ENCODE assay signal across 8 cellular contexts in genomic region chrX:125203737-125204578, GRCh38.
DNase-seq lines count a peak whose midpoint lies in the region; ATAC-seq and TF ChIP-seq lines count a peak whose summit lies in the region.

No MANE protein-coding gene starts in this region.

- no peaks in the 10 kb centered on the region for H3K36me3 Mint-ChIP-seq in activated T-cell treated with anti-CD3 and anti-CD28 coated beads, Interleukin-2, amount 50 U/mL, for 24 hours (ENCODE audit: low read depth)
- H3K36me3 Mint-ChIP-seq in activated CD8-positive, alpha-beta T cell treated with anti-CD3 and anti-CD28 coated beads, Interleukin-2, amount 10 ng/mL, durations not matched to agents 7 days and 5 days (ENCODE audit: low read depth): no peaks in the 10 kb centered on the region

- H3K4me1 Mint-ChIP-seq in activated T-cell treated with anti-CD3 and anti-CD28 coated beads, Interleukin-2, amount 50 U/mL, for 24 hours (ENCODE audit: low read depth): peaks cover 19% of the 10 kb centered on the region
- peaks cover 18% of the 10 kb centered on the region for H3K4me1 Mint-ChIP-seq in activated CD8-positive, alpha-beta T cell treated with anti-CD3 and anti-CD28 coated beads, Interleukin-2, amount 10 ng/mL, durations not matched to agents 7 days and 5 days (ENCODE audit: low read depth)

- DNase-seq in activated T-cell treated with anti-CD3 and anti-CD28 coated beads, Interleukin-2, amount 50 U/mL, for 24 hours: peak; percentile 38
- no peak for DNase-seq in activated T-cell treated with anti-CD3 and anti-CD28 coated beads, Interleukin-2, amount 50 U/mL, for 1 hour
- peak; percentile 23 for DNase-seq in activated CD8-positive, alpha-beta T cell treated with anti-CD3 and anti-CD28 coated beads, Interleukin-2, amount 10 ng/mL, durations not matched to agents 7 days and 5 days
- DNase-seq in heart right ventricle (peak; percentile 4 to 17), posterior vena cava (ENCODE audit: low spot score) (peak; percentile 79), DMS114 treated with DMSO at 0.1 percent for 48 hours (lab: John Stamatoyannopoulos, UW; ENCODE audit: unreplicated experiment) (no peak)

- TF ChIP-seq CTCF in heart right ventricle (IDR thresholded peaks at IDR 0.05): no peak

- WGBS in heart right ventricle, 2 donors: 0 to 1% methylated on average over 49 to 60 of the region's 63 CpGs

- peak overlapping the region; percentile 68 for H3K4me3 Mint-ChIP-seq in activated T-cell treated with anti-CD3 and anti-CD28 coated beads, Interleukin-2, amount 50 U/mL, for 24 hours
- H3K4me3 Mint-ChIP-seq in activated CD8-positive, alpha-beta T cell treated with anti-CD3 and anti-CD28 coated beads, Interleukin-2, amount 10 ng/mL, durations not matched to agents 7 days and 5 days: peak overlapping the region; percentile 65

- peaks cover 60% of the 10 kb centered on the region for H3K27me3 Mint-ChIP-seq in activated T-cell treated with anti-CD3 and anti-CD28 coated beads, Interleukin-2, amount 50 U/mL, for 24 hours
- H3K27me3 Mint-ChIP-seq in activated CD8-positive, alpha-beta T cell treated with anti-CD3 and anti-CD28 coated beads, Interleukin-2, amount 10 ng/mL, durations not matched to agents 7 days and 5 days (ENCODE audit: low read depth): peaks cover 36% of the 10 kb centered on the region

- no peaks in the 10 kb centered on the region for H3K9me3 Mint-ChIP-seq in activated T-cell treated with anti-CD3 and anti-CD28 coated beads, Interleukin-2, amount 50 U/mL, for 24 hours
- no peaks in the 10 kb centered on the region for H3K9me3 Mint-ChIP-seq in activated CD8-positive, alpha-beta T cell treated with anti-CD3 and anti-CD28 coated beads, Interleukin-2, amount 10 ng/mL, durations not matched to agents 7 days and 5 days (ENCODE audit: insufficient read depth)

- H3K27ac Mint-ChIP-seq in activated T-cell treated with anti-CD3 and anti-CD28 coated beads, Interleukin-2, amount 50 U/mL, for 24 hours: no peak overlapping the region
- no peak overlapping the region for H3K27ac Mint-ChIP-seq in activated CD8-positive, alpha-beta T cell treated with anti-CD3 and anti-CD28 coated beads, Interleukin-2, amount 10 ng/mL, durations not matched to agents 7 days and 5 days

- peaks cover 0 to 4% (median 0%) of the 10 kb centered on the region in 9 donors for H3K4me1 ChIP-seq in heart right ventricle

- POLR2A ChIA-PET in activated CD8-positive, alpha-beta T cell treated with anti-CD3 and anti-CD28 coated beads, Interleukin-2, amount 10 ng/mL, durations not matched to agents 7 days and 5 days (lab: Charles Lee): no interaction called here

- ATAC-seq in activated CD8-positive, alpha-beta T cell treated with anti-CD3 and anti-CD28 coated beads, Interleukin-2, amount 10 ng/mL, durations not matched to agents 7 days and 5 days: peak; percentile 48
- ATAC-seq in heart right ventricle (peak; percentile 54 to 78 (median 68)), GM19035 (IDR thresholded peaks at IDR 0.05; ENCODE audit: unreplicated experiment) (no peak), GM19351 (IDR thresholded peaks at IDR 0.05; ENCODE audit: unreplicated experiment) (no peak)

- no peaks in the 10 kb centered on the region for H3K9me3 ChIP-seq in heart right ventricle

- H3K4me3 ChIP-seq in heart right ventricle: peak overlapping the region in 9 of 10 donors; percentile 12 to 49 (median 45)

- no peak overlapping the region for H3K27ac ChIP-seq in heart right ventricle

- H3K36me3 ChIP-seq in heart right ventricle: no peaks in the 10 kb centered on the region

- CTCF ChIA-PET in activated CD8-positive, alpha-beta T cell treated with anti-CD3 and anti-CD28 coated beads, Interleukin-2, amount 10 ng/mL, durations not matched to agents 7 days and 5 days (lab: Charles Lee): no interaction called here

- intact Hi-C loops in heart right ventricle (cut with DNase I) (no loop called here), posterior vena cava (cut with DNase I) (no loop called here)

- H3K27me3 ChIP-seq in heart right ventricle: peaks cover 0 to 66% (median 9%) of the 10 kb centered on the region in 7 donors

Comparison
In these comparisons a context has a peak if more than half of its experiments do, and no peak if none do; other contexts are left out.
1. DNase-seq: peak in activated T-cell treated with anti-CD3 and anti-CD28 coated beads, Interleukin-2, amount 50 U/mL, for 24 hours (single experiment), activated CD8-positive, alpha-beta T cell treated with anti-CD3 and anti-CD28 coated beads, Interleukin-2, amount 10 ng/mL, durations not matched to agents 7 days and 5 days (single experiment), heart right ventricle (2 of 2) and posterior vena cava (single experiment); none in activated T-cell treated with anti-CD3 and anti-CD28 coated beads, Interleukin-2, amount 50 U/mL, for 1 hour (single experiment) and DMS114 treated with DMSO at 0.1 percent for 48 hours (single experiment).
2. ATAC-seq: peak in activated CD8-positive, alpha-beta T cell treated with anti-CD3 and anti-CD28 coated beads, Interleukin-2, amount 10 ng/mL, durations not matched to agents 7 days and 5 days (single experiment) and heart right ventricle (8 of 8); none in GM19035 (single experiment) and GM19351 (single experiment).